23 cellular contexts compared by ENCODE assay signal in the genomic region with DNA sequence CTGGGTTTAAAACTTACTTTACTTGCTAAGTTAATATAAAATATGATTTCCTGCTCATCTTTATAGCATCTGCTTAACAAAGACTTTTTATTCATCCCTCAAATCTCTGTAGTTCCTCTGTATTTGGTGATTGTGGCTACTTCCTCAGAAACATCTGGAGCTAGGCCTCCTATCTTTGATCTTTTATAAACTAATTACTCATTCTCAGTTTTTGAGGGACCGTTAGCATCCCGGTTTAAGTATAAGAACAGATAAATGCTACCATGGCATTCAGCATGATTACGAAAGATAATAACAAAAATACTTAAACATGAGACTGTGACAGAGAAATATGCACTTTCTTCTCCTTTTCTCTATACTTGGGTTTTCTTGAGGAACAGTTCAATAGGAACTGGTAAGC.
DNase-seq lines count a peak whose midpoint lies in the region; ATAC-seq and TF ChIP-seq lines count a peak whose summit lies in the region.
"Had no signal": no experiment of that assay in that cellular context is flagged by ENCODE, and none has a peak within 500 bp of the region (broad histone marks: within the 10 kb centered on the region; RNA-seq: fewer than 3 reads in every experiment).

No MANE protein-coding gene starts in this region.

- H3K27ac Mint-ChIP-seq in WTC11 = peak overlapping the region; percentile 69
- H3K27ac Mint-ChIP-seq in nephron = peak overlapping the region; percentile 65 to 99 (median 97)

- CTCF ChIA-PET in WTC11 (lab: Charles Lee) = no interaction called here

- H3K9me3 Mint-ChIP-seq in WTC11 (no peaks in the 10 kb centered on the region), nephron (no peaks in the 10 kb centered on the region)

- peak; percentile 31 for DNase-seq in AG10803 (ENCODE audit: low read depth)
- DNase-seq in WTC11 (ENCODE audit: low spot score) = no peak
- no peak for DNase-seq in ACHN
- DNase-seq in NCI-H510A (lab: John Stamatoyannopoulos, UW) = no peak
- DNase-seq: 8988T, DMS79 treated with DMSO at 0.1 percent for 48 hours, GF-D8, MV-4-11, NCI-H1417, NCI-H1930, NCI-H2171, NCI-H446, NCI-H748 treated with DMSO at 0.1 percent for 48 hours, OCI-M1, RPMI8226, SIG-M5 had no signal

- POLR2A ChIA-PET in WTC11 (lab: Charles Lee) = no interaction called here

- H3K4me3 Mint-ChIP-seq in WTC11 = no peak overlapping the region
- H3K4me3 Mint-ChIP-seq in nephron = no peak overlapping the region

- in situ Hi-C loops in ACHN (cut with HindIII; ENCODE audit: low pct_ligation_motif_present, low pct_unique_long_range_greater_than_20kb, low sequenced_read_pairs) = no loop called here

- peak overlapping the region; percentile 93 for H3K27ac ChIP-seq in HUES48 (ENCODE audit: low read depth, low read length)
- H3K27ac ChIP-seq: BLaER1 treated with 17β-estradiol and CSF1 and Interleukin-3, amounts not matched to agents 10 nM and 100 nM had no signal

- no peaks in the 10 kb centered on the region for H3K27me3 Mint-ChIP-seq in WTC11 (ENCODE audit: low read depth)
- H3K27me3 Mint-ChIP-seq in nephron (ENCODE audit: low read depth) = no peaks in the 10 kb centered on the region

- no peak for TF ChIP-seq CTCF in AG10803 (conservative IDR thresholded peaks at IDR 0.05; ENCODE audit: low read length)
- no peak for TF ChIP-seq CTCF in WTC11 (IDR thresholded peaks at IDR 0.05)
- no peak for TF ChIP-seq CTCF in nephron (IDR thresholded peaks at IDR 0.05; ENCODE audit: unreplicated experiment in 3 of 3)

- H3K4me3 ChIP-seq in AG10803 (ENCODE audit: low read length) = no peak overlapping the region
- no peak overlapping the region; the same call in 1 of the 2 replicates for H3K4me3 ChIP-seq in HUES48 (ENCODE audit: low read depth, low read length)
- H3K4me3 ChIP-seq: BLaER1 treated with 17β-estradiol and CSF1 and Interleukin-3, amounts not matched to agents 10 nM and 100 nM; HAP-1; K562 had no signal

- no peaks in the 10 kb centered on the region for H3K9me3 ChIP-seq in HUES48 (ENCODE audit: control insufficient read depth, insufficient read depth, low read length)
- H3K9me3 ChIP-seq: BLaER1 treated with 17β-estradiol and CSF1 and Interleukin-3, amounts not matched to agents 10 nM and 100 nM; HAP-1 had no signal

- peaks cover 49% of the 10 kb centered on the region for H3K4me1 ChIP-seq in HUES48 (ENCODE audit: control insufficient read depth, insufficient read depth, low read length)
- H3K4me1 ChIP-seq: BLaER1 treated with 17β-estradiol and CSF1 and Interleukin-3, amounts not matched to agents 10 nM and 100 nM had no signal

- H3K36me3 Mint-ChIP-seq in WTC11 = peaks cover 3% of the 10 kb centered on the region; the same call in 1 of the 2 replicates
- H3K36me3 Mint-ChIP-seq in nephron (ENCODE audit: low read depth) = peaks cover 5% of the 10 kb centered on the region

- ATAC-seq in WTC11 = no peak
- ATAC-seq in GM18505 (IDR thresholded peaks at IDR 0.05; ENCODE audit: unreplicated experiment) = no peak
- ATAC-seq in GM21723 (IDR thresholded peaks at IDR 0.05; ENCODE audit: unreplicated experiment) = no peak
- ATAC-seq: K562 had no signal

- no peaks in the 10 kb centered on the region for H3K27me3 ChIP-seq in HUES48 (ENCODE audit: control insufficient read depth, insufficient read depth, low read length)
- H3K27me3 ChIP-seq: BLaER1 treated with 17β-estradiol and CSF1 and Interleukin-3, amounts not matched to agents 10 nM and 100 nM had no signal

- peak overlapping the region; percentile 12; the same call in 1 of the 2 replicates for H3K9ac ChIP-seq in HUES48 (ENCODE audit: low read depth, low read length)
- H3K9ac ChIP-seq: BLaER1 treated with 17β-estradiol and CSF1 and Interleukin-3, amounts not matched to agents 10 nM and 100 nM had no signal

- no peak for TF ChIP-seq POLR2A in GM18505 (IDR thresholded peaks at IDR 0.05; ENCODE audit: borderline replicate concordance, extremely low read depth, insufficient read depth, insufficient read length)

- no peaks in the 10 kb centered on the region for H3K36me3 ChIP-seq in HUES48 (ENCODE audit: control insufficient read depth, insufficient read depth, low read length)
- H3K36me3 ChIP-seq: HAP-1 had no signal

- peaks cover 56% of the 10 kb centered on the region for H3K4me1 Mint-ChIP-seq in WTC11
- peaks cover 45% of the 10 kb centered on the region for H3K4me1 Mint-ChIP-seq in nephron

TF ChIP-seq in WTC11, 78 proteins besides CTCF, POLR2A, EP300 and RAD21:
- TF ChIP-seq, protein P1, sequence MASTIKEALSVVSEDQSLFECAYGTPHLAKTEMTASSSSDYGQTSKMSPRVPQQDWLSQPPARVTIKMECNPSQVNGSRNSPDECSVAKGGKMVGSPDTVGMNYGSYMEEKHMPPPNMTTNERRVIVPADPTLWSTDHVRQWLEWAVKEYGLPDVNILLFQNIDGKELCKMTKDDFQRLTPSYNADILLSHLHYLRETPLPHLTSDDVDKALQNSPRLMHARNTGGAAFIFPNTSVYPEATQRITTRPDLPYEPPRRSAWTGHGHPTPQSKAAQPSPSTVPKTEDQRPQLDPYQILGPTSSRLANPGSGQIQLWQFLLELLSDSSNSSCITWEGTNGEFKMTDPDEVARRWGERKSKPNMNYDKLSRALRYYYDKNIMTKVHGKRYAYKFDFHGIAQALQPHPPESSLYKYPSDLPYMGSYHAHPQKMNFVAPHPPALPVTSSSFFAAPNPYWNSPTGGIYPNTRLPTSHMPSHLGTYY (CRISPR knock-in tag; IDR thresholded peaks at IDR 0.05) = no peak
- TF ChIP-seq PRRX2 (CRISPR knock-in tag; IDR thresholded peaks at IDR 0.05) (no peak), ZNF263 (CRISPR knock-in tag; IDR thresholded peaks at IDR 0.05; ENCODE audit: low read depth) (no peak), JAZF1 (CRISPR knock-in tag; IDR thresholded peaks at IDR 0.05) (no peak), ZNF219 (CRISPR knock-in tag; IDR thresholded peaks at IDR 0.05; ENCODE audit: borderline replicate concordance) (no peak), TEAD4 (CRISPR knock-in tag; IDR thresholded peaks at IDR 0.05) (no peak), SP1 (CRISPR knock-in tag; conservative IDR thresholded peaks at IDR 0.05) (no peak), ZNF121 (CRISPR knock-in tag; IDR thresholded peaks at IDR 0.05) (no peak), ESRRA (CRISPR knock-in tag; IDR thresholded peaks at IDR 0.05; ENCODE audit: borderline replicate concordance) (no peak), OVOL2 (CRISPR knock-in tag; IDR thresholded peaks at IDR 0.05; ENCODE audit: borderline replicate concordance) (no peak), SOX15 (CRISPR knock-in tag; IDR thresholded peaks at IDR 0.05) (no peak)
- TF ChIP-seq, protein P2, sequence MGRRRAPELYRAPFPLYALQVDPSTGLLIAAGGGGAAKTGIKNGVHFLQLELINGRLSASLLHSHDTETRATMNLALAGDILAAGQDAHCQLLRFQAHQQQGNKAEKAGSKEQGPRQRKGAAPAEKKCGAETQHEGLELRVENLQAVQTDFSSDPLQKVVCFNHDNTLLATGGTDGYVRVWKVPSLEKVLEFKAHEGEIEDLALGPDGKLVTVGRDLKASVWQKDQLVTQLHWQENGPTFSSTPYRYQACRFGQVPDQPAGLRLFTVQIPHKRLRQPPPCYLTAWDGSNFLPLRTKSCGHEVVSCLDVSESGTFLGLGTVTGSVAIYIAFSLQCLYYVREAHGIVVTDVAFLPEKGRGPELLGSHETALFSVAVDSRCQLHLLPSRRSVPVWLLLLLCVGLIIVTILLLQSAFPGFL (CRISPR knock-in tag; IDR thresholded peaks at IDR 0.05; ENCODE audit: borderline replicate concordance) = no peak
- TF ChIP-seq, protein P3, sequence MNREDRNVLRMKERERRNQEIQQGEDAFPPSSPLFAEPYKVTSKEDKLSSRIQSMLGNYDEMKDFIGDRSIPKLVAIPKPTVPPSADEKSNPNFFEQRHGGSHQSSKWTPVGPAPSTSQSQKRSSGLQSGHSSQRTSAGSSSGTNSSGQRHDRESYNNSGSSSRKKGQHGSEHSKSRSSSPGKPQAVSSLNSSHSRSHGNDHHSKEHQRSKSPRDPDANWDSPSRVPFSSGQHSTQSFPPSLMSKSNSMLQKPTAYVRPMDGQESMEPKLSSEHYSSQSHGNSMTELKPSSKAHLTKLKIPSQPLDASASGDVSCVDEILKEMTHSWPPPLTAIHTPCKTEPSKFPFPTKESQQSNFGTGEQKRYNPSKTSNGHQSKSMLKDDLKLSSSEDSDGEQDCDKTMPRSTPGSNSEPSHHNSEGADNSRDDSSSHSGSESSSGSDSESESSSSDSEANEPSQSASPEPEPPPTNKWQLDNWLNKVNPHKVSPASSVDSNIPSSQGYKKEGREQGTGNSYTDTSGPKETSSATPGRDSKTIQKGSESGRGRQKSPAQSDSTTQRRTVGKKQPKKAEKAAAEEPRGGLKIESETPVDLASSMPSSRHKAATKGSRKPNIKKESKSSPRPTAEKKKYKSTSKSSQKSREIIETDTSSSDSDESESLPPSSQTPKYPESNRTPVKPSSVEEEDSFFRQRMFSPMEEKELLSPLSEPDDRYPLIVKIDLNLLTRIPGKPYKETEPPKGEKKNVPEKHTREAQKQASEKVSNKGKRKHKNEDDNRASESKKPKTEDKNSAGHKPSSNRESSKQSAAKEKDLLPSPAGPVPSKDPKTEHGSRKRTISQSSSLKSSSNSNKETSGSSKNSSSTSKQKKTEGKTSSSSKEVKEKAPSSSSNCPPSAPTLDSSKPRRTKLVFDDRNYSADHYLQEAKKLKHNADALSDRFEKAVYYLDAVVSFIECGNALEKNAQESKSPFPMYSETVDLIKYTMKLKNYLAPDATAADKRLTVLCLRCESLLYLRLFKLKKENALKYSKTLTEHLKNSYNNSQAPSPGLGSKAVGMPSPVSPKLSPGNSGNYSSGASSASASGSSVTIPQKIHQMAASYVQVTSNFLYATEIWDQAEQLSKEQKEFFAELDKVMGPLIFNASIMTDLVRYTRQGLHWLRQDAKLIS (CRISPR knock-in tag; IDR thresholded peaks at IDR 0.05; ENCODE audit: borderline replicate concordance) = no peak
